ENCODE assay signal across 14 cellular contexts in genomic region chr2:151770995-151771394, GRCh38. TPM values are rescaled to one million over a fixed set of nuclear protein-coding genes. Genes with fewer than 3 reads are reported as not detected.
DNase-seq lines count a peak whose midpoint lies in the region; ATAC-seq, FAIRE-seq and TF ChIP-seq lines count a peak whose summit lies in the region.
"Had no signal": no experiment of that assay in that cellular context is flagged by ENCODE, and none has a peak within 500 bp of the region (broad histone marks: within the 10 kb centered on the region; RNA-seq: fewer than 3 reads in every experiment).

No MANE protein-coding gene starts in this region.

- intact Hi-C loops in GM12878 (cut with micrococcal nuclease; ENCODE audit: unreplicated experiment) = no loop called here

- no peak for FAIRE-seq in GM12878 (lab: Jason Lieb, UNC)

- no peaks in the 10 kb centered on the region for H4K20me1 ChIP-seq in GM12878 (ENCODE audit: control insufficient read depth, insufficient read depth)

- peak overlapping the region; percentile 59; the same call in 1 of the 2 replicates for H2AFZ ChIP-seq in GM12878 (ENCODE audit: control insufficient read depth, low read depth, low read length)
- H2AFZ ChIP-seq: GM23338 had no signal

- BruUV-seq in GM12878 (replicated peaks; lab: Mats Ljungman, UMichigan) = no TSS peak

- CTCF ChIA-PET in GM12878 (lab: Yijun Ruan, JAX) = interaction anchor here (0.6 to 2.0 kb wide), 3 partner anchors 9 to 352 kb away, joined by 3 to 6 read pairs (median 4); no protein-coding TSS in a partner anchor

- POLR2A ChIA-PET in GM12878 (lab: Charles Lee) = interaction anchor here (0.7 kb wide), 1 partner anchor 176 kb away, joined by 3 read pairs; no protein-coding TSS in a partner anchor

- RAD21 ChIA-PET in GM12878 (lab: Charles Lee; ENCODE audit: unreplicated experiment) = interaction anchor here (0.9 to 1.2 kb wide), 5 partner anchors 12 to 278 kb away, joined by 3 to 6 read pairs (median 4); partner anchors contain the start of gene ARL5A

- SMC1A ChIA-PET in GM12878 (lab: Charles Lee; ENCODE audit: uncharacterized antibody, unreplicated experiment) = interaction anchor here (0.7 to 2.0 kb wide), 6 partner anchors 16 to 91 kb away, joined by 3 to 6 read pairs (median 4); no protein-coding TSS in a partner anchor

- H3K4me3 ChIP-seq in GM12865 (ENCODE audit: low read depth, low read length) = no peak overlapping the region
- H3K4me3 ChIP-seq in GM12878 = no peak overlapping the region; the same call in 1 of the 2 replicates
- H3K4me3 ChIP-seq: GM23338, MG63 had no signal

- H3K79me2 ChIP-seq in GM12878 (ENCODE audit: control insufficient read depth, insufficient read depth, low read length) = no peaks in the 10 kb centered on the region

- no peak for TF ChIP-seq EP300 in GM12878 (IDR thresholded peaks at IDR 0.05; ENCODE audit: borderline replicate concordance in 1 of 2, control insufficient read depth in 1 of 2, low read depth in 2 of 2, low read length in 2 of 2)

- in situ Hi-C loops in GM12878 (cut with MboI) = no loop called here

- no peak for TF ChIP-seq POLR2A in GM12878 (IDR thresholded peaks at IDR 0.05; ENCODE audit: low read depth, low read length)

- no peak overlapping the region for H3K9ac ChIP-seq in GM12878 (ENCODE audit: control insufficient read depth, insufficient read depth, low read length)

- H3K9me3 ChIP-seq in GM12878 (replicated peaks; ENCODE audit: control insufficient read depth, insufficient read depth, low read length) = no peaks in the 10 kb centered on the region
- H3K9me3 ChIP-seq: MG63 had no signal

- 0 out of 4 replicates have a peak, but pooled peaks cover 0 to 2% of the 10 kb centered on the region in 2 experiments for H3K36me3 ChIP-seq in GM12878 (ENCODE audit: control insufficient read depth in 2 of 2, insufficient read depth in 2 of 2, low read length in 1 of 2)
- H3K36me3 ChIP-seq: MG63 had no signal

- peak overlapping the region; percentile 73 for H3K27ac ChIP-seq in GM12878 (ENCODE audit: control insufficient read depth, insufficient read depth)

- H3K4me1 ChIP-seq in GM12878 (ENCODE audit: control insufficient read depth, insufficient read depth, low read length) = peaks cover 20% of the 10 kb centered on the region

- DNase-seq in GM12865 (ENCODE audit: low read depth) (peak; percentile 8), GM12878 (ENCODE audit: low read depth, low spot score) (no peak), middle frontal gyrus (ENCODE audit: extremely low spot score, low spot score) (no peak), GDM1 (lab: John Stamatoyannopoulos, UW) (no peak), cerebellar cortex (ENCODE audit: low spot score) (no peak)
- DNase-seq: activated CD4-positive, alpha-beta T cell treated with anti-CD3 and anti-CD28 coated beads for 48 hours; DMS53; NCI-H2171; stimulated activated CD4-positive, alpha-beta T cell treated with anti-CD3 and anti-CD28 coated beads, Interleukin-15, amount 100 ng/mL, for 24 hours had no signal

- TF ChIP-seq CTCF in GM12865 (IDR thresholded peaks at IDR 0.05; ENCODE audit: insufficient read depth, low read depth, low read length, missing control alignments) (no peak), GM12878 (IDR thresholded peaks at IDR 0.05 in 2 of 3, conservative IDR thresholded peaks at IDR 0.05 in 1 of 3; ENCODE audit: control insufficient read depth in 2 of 3, extremely low read depth in 1 of 3, insufficient read depth in 1 of 3, low read depth in 3 of 3, low read length in 3 of 3) (no peak)

- 50% methylated on average over 2 of the region's 2 CpGs for WGBS in GM12878 (ENCODE audit: insufficient coverage, insufficient replicate concordance, low lambda C conversion rate, missing lambda C conversion rate)

- ATAC-seq in GM19463 (IDR thresholded peaks at IDR 0.05; ENCODE audit: unreplicated experiment) (peak; percentile 9), HG03025 (IDR thresholded peaks at IDR 0.05; ENCODE audit: low FRiP score, unreplicated experiment) (peak; percentile 27), GM12878 (peak; percentile 58), GM18870 (IDR thresholded peaks at IDR 0.05; ENCODE audit: unreplicated experiment) (no peak)
- ATAC-seq: GM23338 had no signal

- H3K4me2 ChIP-seq in GM12878 (ENCODE audit: control insufficient read depth, insufficient read depth) = peak overlapping the region; percentile 76
- H3K4me2 ChIP-seq: GM23338 had no signal

- H3K27me3 ChIP-seq in GM12878 (replicated peaks in 1 of 2; ENCODE audit: control insufficient read depth in 2 of 2, insufficient read depth in 2 of 2, low read length in 1 of 2) = no peaks in the 10 kb centered on the region
- H3K27me3 ChIP-seq: MG63 had no signal

- no peak for TF ChIP-seq RAD21 in GM12878 (IDR thresholded peaks at IDR 0.05; ENCODE audit: insufficient read depth, low read depth, low read length)

TF ChIP-seq in GM12878, 131 proteins besides CTCF, POLR2A, EP300 and RAD21 (continues in another document):
- no peak for TF ChIP-seq ZBTB33 (IDR thresholded peaks at IDR 0.05)
- TF ChIP-seq ZZZ3 (IDR thresholded peaks at IDR 0.05; ENCODE audit: control insufficient read depth, insufficient read length, low read depth) = no peak
- TF ChIP-seq TCF7 (IDR thresholded peaks at IDR 0.05; ENCODE audit: borderline replicate concordance) = no peak
- TF ChIP-seq IRF3 (IDR thresholded peaks at IDR 0.05) = no peak
- no peak for TF ChIP-seq ZBED1 (IDR thresholded peaks at IDR 0.05; ENCODE audit: borderline replicate concordance)
- TF ChIP-seq CBX5 (IDR thresholded peaks at IDR 0.05; ENCODE audit: low read depth) = no peak
- no peak for TF ChIP-seq CEBPB (IDR thresholded peaks at IDR 0.05; ENCODE audit: borderline replicate concordance in 1 of 2, low read depth in 2 of 2, low read length in 2 of 2)
- TF ChIP-seq PAX8 (IDR thresholded peaks at IDR 0.05) = no peak

RNA-seq across cellular contexts. Expression of gene NEB, which starts 36.7 kb away (rescaled TPM):
- total RNA-seq in GM12878 (2013; cell fraction: nucleolus; rRNA removed) = 0.69 and 0.93 TPM in 2 replicates
- total RNA-seq in GM12878 (2014; rRNA removed) (0.17 and 0.22 TPM in 2 replicates), GM12878 (2014; rRNA removed; fragmentation: Illumina TruSeq; extraction: Trizol) (0.05 and 0.09 TPM in 2 replicates), GM12878 (2021) (0.05 and 0.40 TPM in 2 replicates)
- polyA plus RNA-seq in GM12878 (2011; ENCODE audit: low read depth) = 0.20 TPM
- polyA plus RNA-seq in GM12878 (2011; rRNA removed) (0.11 and 0.20 TPM in 2 replicates), GM12878 (2014; fragmentation: Illumina TruSeq; extraction: Trizol) (0.13 and 0.59 TPM in 2 replicates), GM12878 (2014; fragmentation: Nextera tagmentation; extraction: Ambion mirVana) (under 1 TPM; 0.04 to 0.16 TPM), GM12878 (2014; rRNA removed) (0.05 and 0.15 TPM in 2 replicates), GM12878 (2016; fragmentation: Nextera tagmentation; extraction: Ambion mirVana) (under 1 TPM; 0.50 to 0.77 TPM)
- polyA plus RNA-seq in GM12878 (2011; cell fraction: cytosol; rRNA removed) = 0.03 and 0.16 TPM in 2 replicates
- 0.34 and 0.45 TPM in 2 replicates for polyA plus RNA-seq in GM12878 (2011; cell fraction: nucleus; rRNA removed)
- polyA plus RNA-seq in GM12878 (2012) = 0.35 and 0.65 TPM in 2 replicates
- 0.07 and 0.10 TPM in 2 replicates for polyA minus RNA-seq in GM12878 (2011; rRNA and poly(A)+ RNA removed)
- polyA minus RNA-seq in GM12878 (2011; cell fraction: cytosol; rRNA and poly(A)+ RNA removed) = not detected in 2 replicates
- polyA minus RNA-seq in GM12878 (2011; cell fraction: nucleus; rRNA and poly(A)+ RNA removed) = 0.36 and 0.38 TPM in 2 replicates

RNA-seq across cellular contexts. Expression of gene ARL5A, which starts 57.2 kb away (rescaled TPM):
- total RNA-seq in GM12878 (2013; cell fraction: nucleolus; rRNA removed) = 66.9 and 67.3 TPM in 2 replicates
- total RNA-seq in GM12878 (2014; rRNA removed) (39.5 and 40.7 TPM in 2 replicates), GM12878 (2014; rRNA removed; fragmentation: Illumina TruSeq; extraction: Trizol) (42.8 and 52.9 TPM in 2 replicates), GM12878 (2021) (39.1 and 47.1 TPM in 2 replicates)
- polyA plus RNA-seq in GM12878 (2011; ENCODE audit: low read depth) = 13.5 TPM
- polyA plus RNA-seq in GM12878 (2011; rRNA removed) (18.6 and 28.0 TPM in 2 replicates), GM12878 (2014; fragmentation: Illumina TruSeq; extraction: Trizol) (40.6 and 41.9 TPM in 2 replicates), GM12878 (2014; fragmentation: Nextera tagmentation; extraction: Ambion mirVana) (10 to 100 TPM in 1 of 2 experiments, 1 to 10 TPM in 1; 9.4 to 10.9 TPM), GM12878 (2014; rRNA removed) (31.3 and 33.2 TPM in 2 replicates), GM12878 (2016; fragmentation: Nextera tagmentation; extraction: Ambion mirVana) (10 to 100 TPM; 30.1 to 30.9 TPM)
- polyA plus RNA-seq in GM12878 (2011; cell fraction: cytosol; rRNA removed) = 16.6 and 29.3 TPM in 2 replicates
- 14.8 and 15.9 TPM in 2 replicates for polyA plus RNA-seq in GM12878 (2011; cell fraction: nucleus; rRNA removed)
- polyA plus RNA-seq in GM12878 (2012) = 30.5 and 36.1 TPM in 2 replicates
- polyA minus RNA-seq in GM12878 (2011; rRNA and poly(A)+ RNA removed) = 31.5 and 50.5 TPM in 2 replicates
- 16.8 and 19.9 TPM in 2 replicates for polyA minus RNA-seq in GM12878 (2011; cell fraction: cytosol; rRNA and poly(A)+ RNA removed)
- 21.5 and 43.0 TPM in 2 replicates for polyA minus RNA-seq in GM12878 (2011; cell fraction: nucleus; rRNA and poly(A)+ RNA removed)
